8 cellular contexts compared by ENCODE assay signal in the genomic region with DNA sequence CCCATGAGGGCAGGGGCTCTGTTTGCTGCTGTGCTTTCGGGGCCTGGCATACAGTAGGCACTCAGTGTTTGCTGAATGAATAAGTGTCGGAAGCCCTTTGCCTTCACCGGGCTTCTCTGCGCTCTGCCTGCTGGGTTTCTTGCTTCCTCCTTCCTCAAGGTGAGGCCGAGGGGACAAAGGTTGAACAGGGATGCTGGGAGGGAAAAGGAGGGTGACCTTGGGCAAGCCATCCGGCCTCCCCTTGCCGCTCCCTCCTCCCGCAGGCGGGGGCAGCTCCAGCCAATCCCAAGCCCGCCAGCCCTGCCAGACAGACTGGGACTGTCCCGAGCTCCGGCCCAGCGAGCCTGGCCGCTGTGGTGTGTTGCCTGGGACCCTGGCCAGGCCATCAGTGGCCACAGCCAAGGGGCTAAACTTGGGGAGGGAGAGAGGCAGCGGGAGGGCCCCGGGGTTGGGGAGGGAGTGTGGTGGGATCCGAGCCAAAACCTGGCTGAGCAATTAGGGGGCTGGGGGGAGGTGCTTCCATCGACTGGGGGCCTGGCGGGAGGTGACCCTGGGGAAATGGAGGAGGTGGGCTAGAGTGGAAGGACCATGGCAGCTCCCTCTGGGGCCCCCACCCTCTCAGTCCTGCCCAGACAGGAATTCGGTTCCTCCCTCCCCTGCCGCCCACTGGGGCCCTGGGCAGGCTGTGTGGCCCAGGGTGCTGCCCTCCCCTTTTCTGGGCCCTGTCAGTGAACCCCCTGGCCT. TPM values are rescaled to one million over a fixed set of nuclear protein-coding genes. Genes with fewer than 3 reads are reported as not detected.
DNase-seq lines count a peak whose midpoint lies in the region; ATAC-seq and TF ChIP-seq lines count a peak whose summit lies in the region.

No MANE protein-coding gene starts in this region.

- peak overlapping the region; percentile 65 to 77 (median 71) for H3K4me3 Mint-ChIP-seq in nephron
- H3K4me3 Mint-ChIP-seq in CD4-positive, alpha-beta T cell, result no peak overlapping the region

- CTCF ChIA-PET in CD4-positive, alpha-beta T cell (lab: Charles Lee), result interaction anchor here (0.6 to 2.4 kb wide), 3 partner anchors 17 to 236 kb away, joined by 3 to 7 read pairs (median 6); a partner anchor contains a TSS

- H3K4me1 ChIP-seq in Peyer's patch, result peaks cover 11 to 63% (median 28%) of the 10 kb centered on the region in 4 donors

- H3K36me3 ChIP-seq in Peyer's patch, result no peaks in the 10 kb centered on the region

- ATAC-seq in CD4-positive, alpha-beta T cell (ENCODE audit: poor library complexity), result no peak
- ATAC-seq in HG02938 (IDR thresholded peaks at IDR 0.05; ENCODE audit: unreplicated experiment), result no peak
- ATAC-seq in stimulated activated naive CD8-positive, alpha-beta T cell treated with anti-CD3 and anti-CD28 coated beads, Interleukin-15, Interleukin-2, amounts not matched to agents 100 U/mL and 50 U/mL, for 24 hours, result no peak

- TF ChIP-seq POLR2A in Peyer's patch (IDR thresholded peaks at IDR 0.05), result peak; percentile 61 to 68

- TF ChIP-seq CTCF in 22Rv1 (IDR thresholded peaks at IDR 0.05) (no peak), Peyer's patch (IDR thresholded peaks at IDR 0.05) (no peak), nephron (IDR thresholded peaks at IDR 0.05; ENCODE audit: unreplicated experiment in 3 of 3) (no peak)
- no peak for TF ChIP-seq CTCF in CD4-positive, alpha-beta T cell (IDR thresholded peaks at IDR 0.05)

- H3K27ac Mint-ChIP-seq in nephron, result peak overlapping the region; percentile 86 to 97 (median 91)
- H3K27ac Mint-ChIP-seq in CD4-positive, alpha-beta T cell, result no peak overlapping the region

- H3K36me3 Mint-ChIP-seq in nephron (ENCODE audit: low read depth), result no peaks in the 10 kb centered on the region
- no peaks in the 10 kb centered on the region for H3K36me3 Mint-ChIP-seq in CD4-positive, alpha-beta T cell (ENCODE audit: low read depth)

- intact Hi-C loops in cardiac septum (cut with DNase I), result no loop called here
- intact Hi-C loops in CD4-positive, alpha-beta T cell (cut with DNase I, micrococcal nuclease), result no loop called here

- peaks cover 25% of the 10 kb centered on the region for H3K4me1 Mint-ChIP-seq in nephron
- peaks cover 16% of the 10 kb centered on the region for H3K4me1 Mint-ChIP-seq in CD4-positive, alpha-beta T cell (ENCODE audit: low read depth)

- peak overlapping the region in 2 of 4 donors; percentile 48 for H3K4me3 ChIP-seq in Peyer's patch

- H3K27ac ChIP-seq in 22Rv1 (peak overlapping the region; percentile 95), Peyer's patch (peak overlapping the region; percentile 38 to 91 (median 74))
- no peak overlapping the region for H3K27ac ChIP-seq in CD4-positive, alpha-beta T cell (ENCODE audit: low read depth, low read length)

- DNase-seq in Peyer's patch (peak in 2 of 3 donors; percentile 89 to 92), cardiac septum (ENCODE audit: low spot score) (peak; percentile 93), NCI-H1694 treated with DMSO at 0.1 percent for 48 hours (lab: John Stamatoyannopoulos, UW) (no peak)
- no peak for DNase-seq in CD4-positive, alpha-beta T cell
- DNase-seq in stimulated activated naive CD8-positive, alpha-beta T cell treated with anti-CD3 and anti-CD28 coated beads, Interleukin-15, Interleukin-2, amounts not matched to agents 100 U/mL and 50 U/mL, for 24 hours, result no peak

- peaks cover 7% of the 10 kb centered on the region for H3K27me3 Mint-ChIP-seq in nephron (ENCODE audit: low read depth)
- H3K27me3 Mint-ChIP-seq in CD4-positive, alpha-beta T cell, result no peaks in the 10 kb centered on the region

- no peaks in the 10 kb centered on the region for H3K27me3 ChIP-seq in Peyer's patch
- H3K27me3 ChIP-seq in CD4-positive, alpha-beta T cell (ENCODE audit: control insufficient read depth, insufficient read depth, low read length), result no peaks in the 10 kb centered on the region

- POLR2A ChIA-PET in CD4-positive, alpha-beta T cell (lab: Charles Lee), result interaction anchor here (0.5 to 1.8 kb wide), 3 partner anchors 82 to 1952 kb away, joined by 3 to 7 read pairs (median 4); a partner anchor contains a TSS

- H3K9me3 Mint-ChIP-seq in nephron, result no peaks in the 10 kb centered on the region
- H3K9me3 Mint-ChIP-seq in CD4-positive, alpha-beta T cell, result no peaks in the 10 kb centered on the region

- no peaks in the 10 kb centered on the region for H3K9me3 ChIP-seq in Peyer's patch
- no peaks in the 10 kb centered on the region for H3K9me3 ChIP-seq in CD4-positive, alpha-beta T cell (ENCODE audit: control insufficient read depth, low read length)

RNA-seq across cellular contexts. Expression of a gene that starts 3.3 kb away (rescaled TPM):
- under 1 TPM in 2 of 4 donors, not detected in 2; 0.57 to 0.67 TPM for total RNA-seq in Peyer's patch
- total RNA-seq in cardiac septum, result 4.8 TPM
- not detected for total RNA-seq in CD4-positive, alpha-beta T cell

RNA-seq across cellular contexts. Expression of a gene that starts 18.5 kb away (rescaled TPM):
- 10 to 100 TPM; 46.2 to 80.0 (median 57.1) TPM for total RNA-seq in Peyer's patch
- total RNA-seq in cardiac septum, result 19.2 TPM
- 10 to 100 TPM; 11.8 to 14.0 TPM for total RNA-seq in CD4-positive, alpha-beta T cell

RNA-seq across cellular contexts. Expression of a gene that starts 54.1 kb away (rescaled TPM):
- total RNA-seq in Peyer's patch (1,000 to 10,000 TPM in 2 of 4 donors, 100 to 1,000 TPM in 2; 390 to 1,297 (median 877) TPM), cardiac septum (877 TPM)
- total RNA-seq in CD4-positive, alpha-beta T cell, result 100 to 1,000 TPM in 1 of 2 experiments, 10 to 100 TPM in 1; 89.1 to 105 TPM

Comparison
In these comparisons a context has a peak if more than half of its experiments do, and no peak if none do; other contexts are left out.
1. DNase-seq: peak in Peyer's patch (2 of 3) and cardiac septum (single experiment); none in CD4-positive, alpha-beta T cell (0 of 10), NCI-H1694 treated with DMSO at 0.1 percent for 48 hours (single experiment) and stimulated activated naive CD8-positive, alpha-beta T cell treated with anti-CD3 and anti-CD28 coated beads, Interleukin-15, Interleukin-2, amounts not matched to agents 100 U/mL and 50 U/mL, for 24 hours (single experiment).